ENCODE assay signal across 11 cellular contexts in genomic region chr16:57672824-57673223, GRCh38. TPM values are rescaled to one million over a fixed set of nuclear protein-coding genes. Genes with fewer than 3 reads are reported as not detected.
"Had no signal": no experiment of that assay in that cellular context is flagged by ENCODE, and none has a peak within 500 bp of the region (broad histone marks: within the 10 kb centered on the region; RNA-seq: fewer than 3 reads in every experiment).

No MANE protein-coding gene starts in this region.

- ATAC-seq: HCT116 had no signal

- H3K4me3 Mint-ChIP-seq: HFFc6 had no signal

- H2AFZ ChIP-seq: GM23248 had no signal

- H3K4me3 ChIP-seq: GM23248, HAP-1 had no signal

- H3K27ac Mint-ChIP-seq: HFFc6 had no signal

- DNase-seq: GM23248, GOT3, H7, HFFc6, IMR-90, KBM-7 had no signal

- H3K4me1 ChIP-seq: HAP-1 had no signal

- H3K9me3 Mint-ChIP-seq: HFFc6 had no signal

- H3K9me3 ChIP-seq: HAP-1 had no signal

- H3K27ac ChIP-seq: GM23248, HL-60 had no signal

- H3K36me3 ChIP-seq: HAP-1 had no signal

- H3K9ac ChIP-seq: GM23248 had no signal

RNA-seq across cellular contexts. Expression of gene ADGRG3, which starts 4.7 kb away (rescaled TPM):
- total RNA-seq: GM23248, H4, HFFc6, HT1080, IMR-90 had no signal
- polyA plus RNA-seq: GM23248, IMR-90 had no signal

RNA-seq across cellular contexts. Expression of gene DRC7, which starts 21.8 kb away (rescaled TPM):
- total RNA-seq: GM23248, HFFc6, HT1080, IMR-90 had no signal
- polyA plus RNA-seq: GM23248, IMR-90 had no signal
